ENCODE assay signal across 25 cellular contexts in the genomic region with DNA sequence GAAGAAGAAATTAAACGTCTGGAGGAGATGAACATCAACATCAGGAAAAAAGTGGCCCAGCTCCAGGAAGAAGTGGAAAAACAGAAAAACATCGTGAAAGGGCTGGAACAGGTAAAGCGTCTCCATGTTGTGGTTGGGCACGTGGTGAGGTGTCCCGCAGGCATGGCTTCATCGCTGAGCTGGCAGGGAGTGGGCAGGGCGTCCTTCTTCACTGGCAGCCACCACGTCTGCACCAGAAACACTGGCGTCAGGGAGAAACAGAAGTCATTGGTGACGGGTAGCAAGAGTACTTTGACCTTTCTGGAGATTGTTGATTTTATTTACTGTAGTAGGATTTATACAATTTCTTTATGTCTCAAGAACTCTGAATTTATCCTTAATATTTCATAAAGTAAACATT. TPM values are rescaled to one million over a fixed set of nuclear protein-coding genes. Genes with fewer than 3 reads are reported as not detected.
DNase-seq lines count a peak whose midpoint lies in the region; ATAC-seq and TF ChIP-seq lines count a peak whose summit lies in the region.
"Had no signal": no experiment of that assay in that cellular context is flagged by ENCODE, and none has a peak within 500 bp of the region (broad histone marks: within the 10 kb centered on the region; RNA-seq: fewer than 3 reads in every experiment).

No MANE protein-coding gene starts in this region.

- CTCF ChIA-PET in activated naive CD4-positive, alpha-beta T cell treated with anti-CD3 and anti-CD28 coated beads, Interleukin-2, amount 10 ng/mL, durations not matched to agents 7 days and 5 days (lab: Charles Lee) = no interaction called here
- CTCF ChIA-PET in IMR-90 (lab: Yijun Ruan, JAX) (no interaction called here), RWPE1 (lab: Yijun Ruan, JAX) (no interaction called here)

- no peak for TF ChIP-seq POLR2A in IMR-90 (IDR thresholded peaks at IDR 0.05; ENCODE audit: low read depth, low read length)
- no peak for TF ChIP-seq POLR2A in gastrocnemius medialis (IDR thresholded peaks at IDR 0.05)

- TF ChIP-seq CTCF in IMR-90 (conservative IDR thresholded peaks at IDR 0.05; ENCODE audit: low read depth, low read length) (no peak), epithelial cell of esophagus (IDR thresholded peaks at IDR 0.05; ENCODE audit: insufficient read depth, low read depth, low read length, missing control alignments) (no peak), gastrocnemius medialis (IDR thresholded peaks at IDR 0.05 in 4 of 5, conservative IDR thresholded peaks at IDR 0.05 in 1 of 5) (no peak), ascending aorta (IDR thresholded peaks at IDR 0.05) (no peak), RWPE1 (conservative IDR thresholded peaks at IDR 0.05; ENCODE audit: low read depth) (no peak)

- H3K36me3 Mint-ChIP-seq in activated naive CD4-positive, alpha-beta T cell treated with anti-CD3 and anti-CD28 coated beads, Interleukin-2, amount 10 ng/mL, durations not matched to agents 7 days and 5 days = peaks cover 54% of the 10 kb centered on the region

- H3K4me1 Mint-ChIP-seq in activated naive CD4-positive, alpha-beta T cell treated with anti-CD3 and anti-CD28 coated beads, Interleukin-2, amount 10 ng/mL, durations not matched to agents 7 days and 5 days = no peaks in the 10 kb centered on the region
- H3K4me1 Mint-ChIP-seq: CD14-positive monocyte had no signal

- H4K5ac ChIP-seq in IMR-90 (ENCODE audit: low read depth, low read length) = no peak overlapping the region

- no peaks in the 10 kb centered on the region for H3K9me1 ChIP-seq in IMR-90 (ENCODE audit: insufficient read depth, low read length)

- no peak overlapping the region for H2BK5ac ChIP-seq in IMR-90 (ENCODE audit: low read depth, low read length, poor library complexity, severe bottlenecking)

- H2AK5ac ChIP-seq in IMR-90 (ENCODE audit: low read depth, low read length) = no peak overlapping the region

- H3K27me3 ChIP-seq in IMR-90 (ENCODE audit: control insufficient read depth, insufficient read depth, low read length) = no peaks in the 10 kb centered on the region
- no peaks in the 10 kb centered on the region for H3K27me3 ChIP-seq in gastrocnemius medialis
- no peaks in the 10 kb centered on the region for H3K27me3 ChIP-seq in ascending aorta
- H3K27me3 ChIP-seq: BE2C had no signal

- BruUV-seq in IMR-90 (replicated peaks; lab: Mats Ljungman, UMichigan) = no TSS peak

- H3K14ac ChIP-seq in IMR-90 (replicated peaks; ENCODE audit: low read depth, low read length) = no peak overlapping the region

- H3K4me2 ChIP-seq in IMR-90 (ENCODE audit: low read depth, low read length) = no peak overlapping the region

- peak overlapping the region; percentile 53 for H3K27ac Mint-ChIP-seq in activated naive CD4-positive, alpha-beta T cell treated with anti-CD3 and anti-CD28 coated beads, Interleukin-2, amount 10 ng/mL, durations not matched to agents 7 days and 5 days
- H3K27ac Mint-ChIP-seq: HFFc6 had no signal

- in situ Hi-C loops in IMR-90 (cut with MboI; ENCODE audit: low sequenced_read_pairs) = no loop called here
- in situ Hi-C loops in gastrocnemius medialis (cut with MboI; ENCODE audit: low sequenced_read_pairs in 4 of 4) = loop anchor here in 1 of 4 donors (10.0 kb wide), 1 partner anchor 55 kb away; no protein-coding TSS in a partner anchor

- POLR2A ChIA-PET in IMR-90 (lab: Charles Lee; ENCODE audit: unreplicated experiment) (no interaction called here), RWPE1 (lab: Yijun Ruan, JAX; ENCODE audit: low non-redundant PET) (no interaction called here)

- dilution Hi-C loops in IMR-90 (cut with HindIII; ENCODE audit: low sequenced_read_pairs, unreplicated experiment) = no loop called here

- no peak overlapping the region for H3K18ac ChIP-seq in IMR-90 (ENCODE audit: low read depth, low read length)

- WGBS in IMR-90 (ENCODE audit: extremely low coverage in 2 of 2, insufficient read length in 1 of 2), 2 experiments = 83% methylated on average over 4 of the region's 10 CpGs; no CpG with 5 or more reads in 1 of the 2 experiments

- peaks cover 2 to 6% of the 10 kb centered on the region in 2 experiments; a peak in 3 of 4 replicates for H3K79me1 ChIP-seq in IMR-90 (ENCODE audit: low read depth in 1 of 2, low read length in 2 of 2)

- H2AFZ ChIP-seq in IMR-90 (replicated peaks; ENCODE audit: low read length, poor library complexity) = no peak overlapping the region

- H3K9me3 Mint-ChIP-seq in activated naive CD4-positive, alpha-beta T cell treated with anti-CD3 and anti-CD28 coated beads, Interleukin-2, amount 10 ng/mL, durations not matched to agents 7 days and 5 days = no peaks in the 10 kb centered on the region
- H3K9me3 Mint-ChIP-seq: CD14-positive monocyte, HFFc6 had no signal

- no peak overlapping the region for H2BK15ac ChIP-seq in IMR-90 (ENCODE audit: low read depth, low read length)

- no peak for ATAC-seq in IMR-90 (ENCODE audit: low read depth)
- ATAC-seq in gastrocnemius medialis = peak; percentile 47 to 63

- H3K9me3 ChIP-seq in IMR-90 (ENCODE audit: control insufficient read depth, insufficient read depth, low read length) = no peaks in the 10 kb centered on the region
- no peaks in the 10 kb centered on the region for H3K9me3 ChIP-seq in gastrocnemius medialis
- H3K9me3 ChIP-seq in ascending aorta = no peaks in the 10 kb centered on the region
- H3K9me3 ChIP-seq: BE2C, HAP-1 had no signal

- no peak overlapping the region for H4K8ac ChIP-seq in IMR-90 (ENCODE audit: low read depth in 2 of 2, low read length in 2 of 2)

- H3K23ac ChIP-seq in IMR-90 (ENCODE audit: low read depth, low read length) = no peak overlapping the region

- no peak for DNase-seq in activated naive CD4-positive, alpha-beta T cell treated with anti-CD3 and anti-CD28 coated beads, Interleukin-2, amount 10 ng/mL, durations not matched to agents 7 days and 5 days
- no peak for DNase-seq in activated naive CD4-positive, alpha-beta T cell treated with anti-CD3 and anti-CD28 coated beads, Interleukin-2, amount 50 U/mL, for 16 hours
- no peak for DNase-seq in IMR-90
- peak; percentile 36 for DNase-seq in epithelial cell of esophagus (ENCODE audit: low read depth)
- peak; percentile 69 to 82 for DNase-seq in gastrocnemius medialis
- no peak for DNase-seq in ascending aorta (ENCODE audit: low spot score in 2 of 2)
- no peak for DNase-seq in NCI-H748 (lab: John Stamatoyannopoulos, UW; ENCODE audit: unreplicated experiment)
- DNase-seq in RWPE1 (ENCODE audit: low spot score) = no peak
- DNase-seq: 8988T, ACHN, BE2C, Calu3, DND-41, HFFc6, KG1, NCI-H1048, NCI-H1417, NCI-H1694, NCI-H2029 treated with DMSO at 0.1 percent for 48 hours, NCI-H446 treated with DMSO at 0.1 percent for 48 hours, NCI-H526, SIG-M5 had no signal

- no peaks in the 10 kb centered on the region for H3K27me3 Mint-ChIP-seq in activated naive CD4-positive, alpha-beta T cell treated with anti-CD3 and anti-CD28 coated beads, Interleukin-2, amount 10 ng/mL, durations not matched to agents 7 days and 5 days

- no peak overlapping the region for H4K91ac ChIP-seq in IMR-90 (ENCODE audit: insufficient read depth, low read depth, low read length)

- no peak overlapping the region for H3K56ac ChIP-seq in IMR-90 (ENCODE audit: extremely low read depth, insufficient read depth, low read length)

- H3K36me3 ChIP-seq in IMR-90 (ENCODE audit: control insufficient read depth, insufficient read depth, low read length) (peaks cover 49% of the 10 kb centered on the region), gastrocnemius medialis (peaks cover 5 to 83% of the 10 kb centered on the region in 2 donors), ascending aorta (peaks cover 27 to 79% of the 10 kb centered on the region in 2 donors)

- no peak overlapping the region for H2BK120ac ChIP-seq in IMR-90 (ENCODE audit: low read depth, low read length)

- no peaks in the 10 kb centered on the region for H4K20me1 ChIP-seq in IMR-90 (ENCODE audit: insufficient read depth, low read length)

- no peak overlapping the region for H3K9ac ChIP-seq in IMR-90 (ENCODE audit: low read depth, low read length)

- H3K4me3 Mint-ChIP-seq in activated naive CD4-positive, alpha-beta T cell treated with anti-CD3 and anti-CD28 coated beads, Interleukin-2, amount 10 ng/mL, durations not matched to agents 7 days and 5 days = no peak overlapping the region
- H3K4me3 Mint-ChIP-seq: CD14-positive monocyte, HFFc6 had no signal

- intact Hi-C loops in IMR-90 (cut with micrococcal nuclease) = no loop called here
- intact Hi-C loops in gastrocnemius medialis (cut with DNase I; ENCODE audit: low total_unique reads) = no loop called here
- intact Hi-C loops in ascending aorta (cut with DNase I) = no loop called here

- no peak for TF ChIP-seq RAD21 in IMR-90 (IDR thresholded peaks at IDR 0.05; ENCODE audit: low read length)

- H3K27ac ChIP-seq in IMR-90 (ENCODE audit: insufficient read depth, low read length) (no peak overlapping the region), gastrocnemius medialis (peak overlapping the region; percentile 94 to 98 (median 95)), ascending aorta (no peak overlapping the region), RWPE1 (no peak overlapping the region)
- H3K27ac ChIP-seq: SK-N-MC had no signal

- H3K4me3 ChIP-seq in IMR-90 (ENCODE audit: insufficient read depth, low read depth, low read length) (no peak overlapping the region), epithelial cell of esophagus (ENCODE audit: low read length) (no peak overlapping the region), gastrocnemius medialis (no peak overlapping the region), ascending aorta (no peak overlapping the region)
- H3K4me3 ChIP-seq: HAP-1, SK-N-MC had no signal

- no peak overlapping the region for H2BK20ac ChIP-seq in IMR-90 (ENCODE audit: low read depth, low read length)

- peak overlapping the region; percentile 26 for H2AK9ac ChIP-seq in IMR-90 (replicated peaks; ENCODE audit: low read depth, low read length, poor library complexity)

- no peak overlapping the region for H3K4ac ChIP-seq in IMR-90 (ENCODE audit: low read depth, low read length)

- H3K4me1 ChIP-seq in IMR-90 (ENCODE audit: control insufficient read depth, insufficient read depth, low read length) (no peaks in the 10 kb centered on the region), gastrocnemius medialis (peaks cover 4 to 9% of the 10 kb centered on the region in 2 donors), ascending aorta (no peaks in the 10 kb centered on the region)
- H3K4me1 ChIP-seq: HAP-1 had no signal

RNA-seq across cellular contexts. Expression of a gene that starts 59.0 kb away (rescaled TPM):
- total RNA-seq in IMR-90 (2012; rRNA removed) = 17.9 and 19.4 TPM in 2 replicates
- polyA plus RNA-seq in IMR-90 (2012; rRNA removed) = 22.7 and 24.3 TPM in 2 replicates
- polyA plus RNA-seq in IMR-90 (2012; cell fraction: cytosol; rRNA removed) = 10.6 and 14.5 TPM in 2 replicates
- polyA plus RNA-seq in IMR-90 (2012; cell fraction: nucleus; rRNA removed; ENCODE audit: low replicate concordance) = 83.5 and 90.7 TPM in 2 replicates
- 10 to 100 TPM in 2 of 4 donors, 1 to 10 TPM in 2; 6.3 to 15.5 (median 11.8) TPM for total RNA-seq in gastrocnemius medialis
- total RNA-seq in ascending aorta = 72.8 TPM

Comparison
In these comparisons a context has a peak if more than half of its experiments do, and no peak if none do; other contexts are left out.
1. DNase-seq: peak in epithelial cell of esophagus (single experiment) and gastrocnemius medialis (2 of 2); none in activated naive CD4-positive, alpha-beta T cell treated with anti-CD3 and anti-CD28 coated beads, Interleukin-2, amount 10 ng/mL, durations not matched to agents 7 days and 5 days (single experiment), activated naive CD4-positive, alpha-beta T cell treated with anti-CD3 and anti-CD28 coated beads, Interleukin-2, amount 50 U/mL, for 16 hours (single experiment), IMR-90 (single experiment), ascending aorta (0 of 2), NCI-H748 (single experiment) and RWPE1 (single experiment).
2. H3K27ac ChIP-seq: peak in gastrocnemius medialis (4 of 4); none in IMR-90 (single experiment), ascending aorta (0 of 2) and RWPE1 (single experiment).